Comparison of ENCODE assay signal across 11 cellular contexts in the genomic region with DNA sequence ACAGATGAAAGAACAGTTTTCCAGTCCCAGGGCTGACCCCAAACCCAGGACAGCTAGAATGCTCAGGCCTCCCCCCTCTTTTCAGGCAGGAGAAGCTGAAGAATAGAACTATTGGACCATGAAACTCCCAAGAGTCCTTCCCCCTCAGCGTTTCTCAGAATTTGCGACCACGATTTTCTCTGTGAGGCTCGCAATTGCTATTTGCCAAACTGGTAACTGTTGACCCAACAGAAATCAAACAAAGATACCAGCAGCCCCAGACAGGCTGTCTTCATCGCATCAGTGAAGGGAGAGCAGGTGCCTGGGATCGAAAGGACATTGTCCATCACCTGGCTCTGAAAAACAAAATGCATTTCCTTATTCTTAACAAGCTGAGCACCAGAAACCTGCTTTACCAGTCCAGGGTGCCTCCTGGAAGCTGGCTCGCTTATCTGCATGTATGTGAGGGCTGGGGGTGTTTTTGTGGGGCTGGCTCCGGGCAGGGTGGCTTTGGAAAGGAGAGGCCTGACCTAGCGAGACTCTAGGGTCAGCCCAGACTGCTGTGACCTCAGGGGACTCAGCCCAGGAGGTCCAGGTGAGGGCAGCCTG. TPM values are rescaled to one million over a fixed set of nuclear protein-coding genes. Genes with fewer than 3 reads are reported as not detected.
A peak's percentile ranks its signal among the peaks of the same experiment; 100 is the strongest.
DNase-seq lines count a peak whose midpoint lies in the region; ATAC-seq, FAIRE-seq and TF ChIP-seq lines count a peak whose summit lies in the region.
"Had no signal": no experiment of that assay in that cellular context is flagged by ENCODE, and none has a peak within 500 bp of the region (broad histone marks: within the 10 kb centered on the region; RNA-seq: fewer than 3 reads in every experiment).

No MANE protein-coding gene starts in this region.

- H3K9me3 ChIP-seq in pancreas = no peaks in the 10 kb centered on the region

- no peak for TF ChIP-seq CTCF in pancreas (IDR thresholded peaks at IDR 0.05)

- intact Hi-C loops in pancreas (cut with DNase I) = no loop called here

- H3K36me3 ChIP-seq in pancreas = no peaks in the 10 kb centered on the region

- peak overlapping the region in 1 of 4 donors; percentile 8 for H3K4me3 ChIP-seq in pancreas

- H3K27ac ChIP-seq in pancreas = peak overlapping the region; percentile 84 to 94 (median 87)

- WGBS in pancreas, 2 donors = 8 to 18% methylated on average over 9 of the region's 9 CpGs

- ATAC-seq in esophagus mucosa (peak; percentile 69), pancreas (peak; percentile 47 to 63 (median 56)), GM21447 (IDR thresholded peaks at IDR 0.05; ENCODE audit: unreplicated experiment) (no peak)

- peaks cover 41 to 52% (median 48%) of the 10 kb centered on the region in 3 donors for H3K4me1 ChIP-seq in pancreas

- DNase-seq in DMS53 (lab: John Stamatoyannopoulos, UW) (peak; percentile 99), NCI-H510A treated with DMSO at 0.1 percent for 48 hours (lab: John Stamatoyannopoulos, UW) (peak; percentile 75), pancreas (peak in 5 of 6 donors; percentile 65 to 81 (median 72)), SHP77 (lab: John Stamatoyannopoulos, UW) (no peak), NCI-H226 (no peak)
- no peak for DNase-seq in stimulated activated CD4-positive, alpha-beta T cell treated with anti-CD3 and anti-CD28 coated beads, Interleukin-4, amount 100 ng/mL, for 24 hours
- DNase-seq: activated effector memory CD4-positive, alpha-beta T cell treated with anti-CD3 and anti-CD28 coated beads, Interleukin-2, amount 50 U/mL, for 16 hours; NCI-H82; stimulated activated CD4-positive, alpha-beta T cell treated with anti-CD3 and anti-CD28 coated beads, Interleukin-12 subunit alpha, Interleukin-12 subunit beta, amount 100 ng/mL, for 4 hours had no signal

- no peak for FAIRE-seq in pancreas (lab: Jason Lieb, UNC)

- no peaks in the 10 kb centered on the region for H3K27me3 ChIP-seq in pancreas

RNA-seq across cellular contexts. Expression of gene WWC1, which starts 24.6 kb away (rescaled TPM):
- total RNA-seq in esophagus mucosa = 18.5 TPM
- 10 to 100 TPM; 36.4 to 54.2 (median 41.8) TPM for total RNA-seq in pancreas
- 10 to 100 TPM; 35.0 to 38.5 TPM for polyA plus RNA-seq in pancreas

Comparison
In these comparisons a context has a peak if more than half of its experiments do, and no peak if none do; other contexts are left out.
1. DNase-seq: peak in DMS53 (single experiment), NCI-H510A treated with DMSO at 0.1 percent for 48 hours (single experiment) and pancreas (5 of 6); none in SHP77 (0 of 2), stimulated activated CD4-positive, alpha-beta T cell treated with anti-CD3 and anti-CD28 coated beads, Interleukin-4, amount 100 ng/mL, for 24 hours (single experiment) and NCI-H226 (single experiment).